In the genomic region with DNA sequence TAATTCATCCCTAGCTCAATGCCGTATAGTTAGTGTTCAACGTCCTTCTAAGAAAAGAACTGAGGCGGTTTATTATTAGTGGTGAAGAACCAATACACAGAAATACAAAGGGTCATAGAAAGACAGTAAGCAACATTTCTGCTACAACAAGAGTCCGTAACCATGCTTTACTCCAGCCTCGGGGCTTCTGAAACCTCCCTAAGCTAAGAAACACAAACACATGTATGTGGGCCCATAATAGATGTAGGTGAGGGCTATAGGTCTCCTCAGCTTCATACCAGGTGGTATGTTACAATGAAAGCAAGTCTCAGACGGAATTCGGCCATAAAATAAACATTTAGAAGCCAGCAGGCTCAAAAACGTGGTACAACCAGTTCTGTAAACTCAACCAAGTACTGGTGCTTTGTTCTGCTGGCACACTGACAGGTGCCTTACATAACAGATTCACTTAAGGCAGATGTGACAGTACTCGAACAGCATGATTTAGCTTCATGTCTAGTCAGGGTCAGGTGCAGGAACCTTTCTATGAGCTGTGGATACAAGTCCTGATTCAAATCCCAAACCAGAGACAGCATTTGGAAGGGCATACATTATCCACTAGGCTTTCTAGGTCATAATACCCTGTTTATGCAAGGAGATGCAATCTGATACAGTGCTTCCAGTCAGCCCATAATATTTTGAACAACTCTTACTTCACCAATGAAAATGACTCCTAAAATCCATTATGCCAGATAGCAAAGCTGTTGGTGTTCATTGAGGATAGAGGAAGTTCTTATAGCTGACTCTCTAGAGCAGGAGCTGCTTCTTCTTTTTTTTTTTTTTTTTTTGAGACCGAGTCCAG, we compare ENCODE assay signal across 9 cellular contexts.
A peak's percentile ranks its signal among the peaks of the same experiment; 100 is the strongest.
DNase-seq lines count a peak whose midpoint lies in the region; ATAC-seq and TF ChIP-seq lines count a peak whose summit lies in the region.
"Had no signal": no experiment of that assay in that cellular context is flagged by ENCODE, and none has a peak within 500 bp of the region (broad histone marks: within the 10 kb centered on the region; RNA-seq: fewer than 3 reads in every experiment).

No MANE protein-coding gene starts in this region.

- peak in 1 of 2 donors; percentile 12 for ATAC-seq in naive B cell (ENCODE audit: low read depth in 2 of 2)
- ATAC-seq in GM21825 (IDR thresholded peaks at IDR 0.05; ENCODE audit: unreplicated experiment): no peak
- no peak for ATAC-seq in HG03175 (IDR thresholded peaks at IDR 0.05; ENCODE audit: unreplicated experiment)

- H3K4me3 Mint-ChIP-seq in CD14-positive monocyte (no peak overlapping the region), naive B cell (peak overlapping the region in 4 of 8 donors; percentile 7 to 90 (median 28))
- H3K4me3 Mint-ChIP-seq: CD4-positive, CD25-positive, alpha-beta regulatory T cell had no signal

- H3K36me3 Mint-ChIP-seq in CD14-positive monocyte (peaks cover 2 to 4% of the 10 kb centered on the region in 2 donors), naive B cell (no peaks in the 10 kb centered on the region)
- H3K36me3 Mint-ChIP-seq: CD4-positive, CD25-positive, alpha-beta regulatory T cell had no signal

- TF ChIP-seq CTCF in CD14-positive monocyte (IDR thresholded peaks at IDR 0.05): no peak

- H3K27me3 Mint-ChIP-seq in CD14-positive monocyte (ENCODE audit: low read depth in 3 of 3) (peaks cover 0 to 5% (median 0%) of the 10 kb centered on the region in 3 donors), naive B cell (no peaks in the 10 kb centered on the region)
- H3K27me3 Mint-ChIP-seq: CD4-positive, CD25-positive, alpha-beta regulatory T cell had no signal

- H3K4me1 Mint-ChIP-seq in CD14-positive monocyte (peaks cover 75% of the 10 kb centered on the region), naive B cell (peaks cover 63 to 95% (median 77%) of the 10 kb centered on the region in 3 donors)

- intact Hi-C loops in CD14-positive monocyte (cut with micrococcal nuclease): loop anchor here in 1 of 2 donors (2.0 kb wide), 1 partner anchor 15 kb away; no protein-coding TSS in a partner anchor

- H3K9me3 Mint-ChIP-seq in CD14-positive monocyte (peaks cover 0 to 6% (median 0%) of the 10 kb centered on the region in 7 donors), naive B cell (peaks cover 0 to 2% (median 0%) of the 10 kb centered on the region in 7 donors)

- H3K27ac ChIP-seq in cingulate gyrus (ENCODE audit: low read depth, low read length): peak overlapping the region; percentile 44

- peak overlapping the region in 6 of 7 donors; percentile 65 to 98 (median 96) for H3K27ac Mint-ChIP-seq in CD14-positive monocyte
- H3K27ac Mint-ChIP-seq in naive B cell: peak overlapping the region; percentile 30 to 100 (median 100)
- H3K27ac Mint-ChIP-seq: CD4-positive, CD25-positive, alpha-beta regulatory T cell had no signal

- DNase-seq in CD14-positive monocyte (ENCODE audit: low spot score) (no peak), NCI-H345 treated with DMSO at 0.1 percent for 48 hours (lab: John Stamatoyannopoulos, UW; ENCODE audit: unreplicated experiment) (peak; percentile 88), naive B cell (peak; percentile 62), T-helper 1 cell (no peak), islet precursor cell (no peak)
- DNase-seq: CD4-positive, CD25-positive, alpha-beta regulatory T cell had no signal

Comparison
In these comparisons a context has a peak if more than half of its experiments do, and no peak if none do; other contexts are left out.
1. DNase-seq: peak in NCI-H345 treated with DMSO at 0.1 percent for 48 hours (single experiment) and naive B cell (single experiment); none in CD14-positive monocyte (single experiment), T-helper 1 cell (0 of 5) and islet precursor cell (single experiment).